12 cellular contexts compared by ENCODE assay signal in the genomic region with DNA sequence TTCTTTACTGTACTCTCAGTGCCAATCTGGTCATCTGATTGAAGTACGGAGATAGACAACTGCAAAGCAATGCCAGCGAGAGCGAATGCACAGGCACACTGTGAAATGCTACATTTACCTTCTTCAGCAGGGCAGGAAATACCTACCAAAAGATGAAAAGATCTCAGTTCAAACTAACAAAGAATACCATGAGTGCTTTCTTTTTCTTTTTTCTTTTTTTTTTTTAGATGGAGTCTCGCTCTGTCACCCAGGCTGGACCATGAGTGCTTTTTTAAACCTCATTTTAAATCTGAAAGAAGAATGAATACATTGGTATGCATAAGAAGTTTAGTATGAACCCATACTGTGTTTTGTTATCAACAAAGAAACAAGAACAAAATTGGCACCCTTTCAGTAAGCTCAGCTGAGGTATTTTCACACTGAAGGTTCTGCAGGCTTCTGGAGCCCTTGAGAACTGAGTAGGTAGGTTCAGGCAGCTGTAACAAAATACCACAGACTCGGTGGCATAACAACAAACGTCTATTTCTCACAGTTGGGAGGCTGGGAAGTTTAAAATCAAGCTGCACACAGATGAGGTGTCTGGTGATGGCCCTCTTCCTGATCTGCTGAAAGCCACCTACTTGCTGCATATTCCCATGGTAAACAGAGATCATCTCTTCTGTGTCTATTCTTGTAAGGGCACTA. TPM values are rescaled to one million over a fixed set of nuclear protein-coding genes. Genes with fewer than 3 reads are reported as not detected.
DNase-seq lines count a peak whose midpoint lies in the region; ATAC-seq and TF ChIP-seq lines count a peak whose summit lies in the region.
"Had no signal": no experiment of that assay in that cellular context is flagged by ENCODE, and none has a peak within 500 bp of the region (broad histone marks: within the 10 kb centered on the region; RNA-seq: fewer than 3 reads in every experiment).

No MANE protein-coding gene starts in this region.

- TF ChIP-seq CTCF in natural killer cell (IDR thresholded peaks at IDR 0.05) = no peak

- H3K9me3 ChIP-seq in KOPT-K1 (ENCODE audit: insufficient read depth, low read length, poor library complexity, severe bottlenecking) = no peaks in the 10 kb centered on the region

- peak; percentile 14 to 34 (median 31) for ATAC-seq in natural killer cell
- no peak for ATAC-seq in GM21737 (IDR thresholded peaks at IDR 0.05; ENCODE audit: unreplicated experiment)
- no peak for ATAC-seq in HG02870 (IDR thresholded peaks at IDR 0.05; ENCODE audit: unreplicated experiment)
- ATAC-seq: HCT116 had no signal

- DNase-seq in NCI-H2107 treated with DMSO at 0.1 percent for 48 hours (lab: John Stamatoyannopoulos, UW; ENCODE audit: unreplicated experiment) (peak; percentile 36), NCI-H2107 (lab: John Stamatoyannopoulos, UW) (no peak), natural killer cell (no peak), Ammon's horn (ENCODE audit: low spot score) (no peak)
- DNase-seq: activated CD4-positive, CD25-positive, alpha-beta regulatory T cell; NCI-H2171 treated with DMSO at 0.1 percent for 48 hours had no signal

- peak overlapping the region; percentile 80 for H3K27ac Mint-ChIP-seq in activated naive CD8-positive, alpha-beta T cell
- peak overlapping the region; percentile 88 to 95 for H3K27ac Mint-ChIP-seq in natural killer cell

- no peaks in the 10 kb centered on the region; the same call in 1 of the 2 replicates for H3K36me3 ChIP-seq in KOPT-K1 (ENCODE audit: insufficient read depth, low read length)

- peak overlapping the region; percentile 74 for H3K4me3 Mint-ChIP-seq in activated naive CD8-positive, alpha-beta T cell
- H3K4me3 Mint-ChIP-seq in natural killer cell = peak overlapping the region; percentile 81

- peak overlapping the region; percentile 99 for H3K27ac ChIP-seq in KOPT-K1 (ENCODE audit: low read depth, low read length, poor library complexity, severe bottlenecking)
- H3K27ac ChIP-seq: 22Rv1 had no signal

- intact Hi-C loops in natural killer cell (cut with micrococcal nuclease) = loop anchor here (5.0 kb wide), 1 partner anchor 34 kb away; no protein-coding TSS in a partner anchor

- H3K27me3 Mint-ChIP-seq in activated naive CD8-positive, alpha-beta T cell = no peaks in the 10 kb centered on the region
- no peaks in the 10 kb centered on the region for H3K27me3 Mint-ChIP-seq in natural killer cell (ENCODE audit: low read depth in 2 of 2)

- H3K9me3 Mint-ChIP-seq in activated naive CD8-positive, alpha-beta T cell (ENCODE audit: low read depth) = no peaks in the 10 kb centered on the region
- H3K9me3 Mint-ChIP-seq in natural killer cell = peaks cover 0 to 3% of the 10 kb centered on the region in 2 donors

- H3K4me1 Mint-ChIP-seq in activated naive CD8-positive, alpha-beta T cell (ENCODE audit: low read depth) = peaks cover 84% of the 10 kb centered on the region
- H3K4me1 Mint-ChIP-seq in natural killer cell = peaks cover 74 to 81% of the 10 kb centered on the region in 2 donors

- no peaks in the 10 kb centered on the region for H3K36me3 Mint-ChIP-seq in activated naive CD8-positive, alpha-beta T cell
- no peaks in the 10 kb centered on the region for H3K36me3 Mint-ChIP-seq in natural killer cell

RNA-seq across cellular contexts. Expression of a gene that starts 1.7 kb away (rescaled TPM):
- total RNA-seq in natural killer cell = 10 to 100 TPM; 13.5 to 21.1 (median 17.0) TPM

RNA-seq across cellular contexts. Expression of a gene that starts 25.4 kb away (rescaled TPM):
- total RNA-seq in natural killer cell = 100 to 1,000 TPM; 203 to 297 (median 203) TPM

Comparison
In these comparisons a context has a peak if more than half of its experiments do, and no peak if none do; other contexts are left out.
1. ATAC-seq: peak in natural killer cell (3 of 3); none in GM21737 (single experiment) and HG02870 (single experiment).